In the genomic region with DNA sequence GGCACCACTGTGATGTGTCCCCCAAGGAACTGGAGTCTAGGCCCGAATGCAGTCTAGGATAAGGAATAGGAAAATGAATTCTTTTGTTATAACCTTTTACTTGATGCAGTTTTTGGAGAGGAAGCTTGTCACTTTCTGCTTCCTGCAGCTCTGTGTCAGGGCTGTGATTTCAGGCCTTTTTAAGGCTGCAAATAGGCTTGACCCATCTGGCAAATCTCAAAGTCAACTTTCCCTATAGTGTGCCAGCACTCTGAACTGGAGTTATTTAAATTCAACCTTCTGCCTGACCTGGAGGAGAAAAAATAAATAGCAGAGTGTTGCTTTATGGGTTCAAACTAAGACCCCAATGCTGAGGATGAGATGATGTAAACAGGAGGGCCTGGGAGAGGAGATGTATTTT, we compare ENCODE assay signal across 33 cellular contexts.
"Had no signal": no experiment of that assay in that cellular context is flagged by ENCODE, and none has a peak within 500 bp of the region (broad histone marks: within the 10 kb centered on the region; RNA-seq: fewer than 3 reads in every experiment).

No MANE protein-coding gene starts in this region.

- H3K4me3 Mint-ChIP-seq: activated B cell treated with CpG ODN at 0.5 μM for 24 hours; activated CD4-positive, alpha-beta memory T cell treated with anti-CD3 and anti-CD28 coated beads for 36 hours; activated CD4-positive, alpha-beta T cell treated with anti-CD3 and anti-CD28 coated beads, Interleukin-2, amount 10 ng/mL, durations not matched to agents 24 days and 14 days; activated CD8-positive, alpha-beta memory T cell treated with anti-CD3 and anti-CD28 coated beads, Interleukin-2, amount 10 ng/mL, durations not matched to agents 7 days and 5 days; activated CD8-positive, alpha-beta T cell treated with anti-CD3 and anti-CD28 coated beads, Interleukin-2, amount 10 ng/mL, durations not matched to agents 7 days and 5 days; activated naive CD4-positive, alpha-beta T cell treated with anti-CD3 and anti-CD28 coated beads for 36 hours; activated naive CD4-positive, alpha-beta T cell treated with anti-CD3 and anti-CD28 coated beads, Interleukin-2, amount 50 U/mL, for 24 hours; activated naive CD8-positive, alpha-beta T cell treated with anti-CD3 and anti-CD28 coated beads for 36 hours; activated naive CD8-positive, alpha-beta T cell treated with anti-CD3 and anti-CD28 coated beads, Interleukin-2, amount 50 U/mL, for 24 hours; activated T-helper 1 cell treated with anti-CD3 and anti-CD28 coated beads, Interleukin-12 subunit alpha, Interleukin-12 subunit beta, Interleukin-2, Interleukin-4 antibody, amounts not matched to agents 30 ng/mL and 10 ng/mL and 1 ng/mL, durations not matched to agents 14 hours and 24 hours and 36 hours; central memory CD8-positive, alpha-beta T cell; dendritic cell treated with granulocyte-macrophage colony-stimulating factor and Interleukin-4, amounts not matched to agents 40 ng/mL and 50 ng/mL, for 4 days; endodermal cell; T-helper 17 cell; T-helper 2 cell treated with Interferon-gamma antibody and Interleukin-4, amounts not matched to agents 5 μg/mL and 100 μg/mL, for 36 hours had no signal

- H3K27ac Mint-ChIP-seq: activated B cell treated with CpG ODN at 0.5 μM for 24 hours; activated CD4-positive, alpha-beta memory T cell treated with anti-CD3 and anti-CD28 coated beads for 36 hours; activated CD4-positive, alpha-beta T cell treated with anti-CD3 and anti-CD28 coated beads, Interleukin-2, amount 10 ng/mL, durations not matched to agents 24 days and 14 days; activated CD8-positive, alpha-beta memory T cell treated with anti-CD3 and anti-CD28 coated beads, Interleukin-2, amount 10 ng/mL, durations not matched to agents 7 days and 5 days; activated CD8-positive, alpha-beta T cell treated with anti-CD3 and anti-CD28 coated beads, Interleukin-2, amount 10 ng/mL, durations not matched to agents 7 days and 5 days; activated naive CD4-positive, alpha-beta T cell treated with anti-CD3 and anti-CD28 coated beads for 36 hours; activated naive CD4-positive, alpha-beta T cell treated with anti-CD3 and anti-CD28 coated beads, Interleukin-2, amount 50 U/mL, for 24 hours; activated naive CD8-positive, alpha-beta T cell treated with anti-CD3 and anti-CD28 coated beads for 36 hours; activated naive CD8-positive, alpha-beta T cell treated with anti-CD3 and anti-CD28 coated beads, Interleukin-2, amount 50 U/mL, for 24 hours; activated T-helper 1 cell treated with anti-CD3 and anti-CD28 coated beads, Interleukin-12 subunit alpha, Interleukin-12 subunit beta, Interleukin-2, Interleukin-4 antibody, amounts not matched to agents 30 ng/mL and 10 ng/mL and 1 ng/mL, durations not matched to agents 14 hours and 24 hours and 36 hours; activated T-helper 2 cell treated with anti-CD3 and anti-CD28 coated beads, Interferon-gamma antibody, Interleukin-2, Interleukin-4, amounts not matched to agents 10 μg/mL and 5 μg/mL and 100 μg/mL, durations not matched to agents 14 hours and 24 hours and 36 hours; dendritic cell treated with granulocyte-macrophage colony-stimulating factor and Interleukin-4, amounts not matched to agents 40 ng/mL and 50 ng/mL, for 4 days; endodermal cell; T-helper 17 cell; T-helper 2 cell treated with Interferon-gamma antibody and Interleukin-4, amounts not matched to agents 5 μg/mL and 100 μg/mL, for 36 hours had no signal

- DNase-seq: activated B cell treated with CpG ODN at 0.5 μM for 24 hours; activated CD4-positive, alpha-beta memory T cell treated with anti-CD3 and anti-CD28 coated beads for 36 hours; activated CD4-positive, alpha-beta T cell treated with anti-CD3 and anti-CD28 coated beads, Interleukin-2, amount 10 ng/mL, durations not matched to agents 24 days and 14 days; activated CD8-positive, alpha-beta memory T cell treated with anti-CD3 and anti-CD28 coated beads, Interleukin-2, amount 10 ng/mL, durations not matched to agents 7 days and 5 days; activated CD8-positive, alpha-beta memory T cell treated with anti-CD3 and anti-CD28 coated beads, Interleukin-2, amount 50 U/mL, for 4 hours; activated CD8-positive, alpha-beta T cell treated with anti-CD3 and anti-CD28 coated beads, Interleukin-2, amount 10 ng/mL, durations not matched to agents 7 days and 5 days; activated effector memory CD4-positive, alpha-beta T cell treated with anti-CD3 and anti-CD28 coated beads, Interleukin-2, amount 50 U/mL, for 16 hours; activated naive CD4-positive, alpha-beta T cell treated with anti-CD3 and anti-CD28 coated beads for 36 hours; activated naive CD8-positive, alpha-beta T cell treated with anti-CD3 and anti-CD28 coated beads for 36 hours; activated naive CD8-positive, alpha-beta T cell treated with anti-CD3 and anti-CD28 coated beads, Interleukin-2, amount 50 U/mL, for 24 hours; activated T-cell treated with anti-CD3 and anti-CD28 coated beads, Interleukin-2, amount 50 U/mL, for 1 hour; activated T-cell treated with anti-CD3 and anti-CD28 coated beads, Interleukin-2, amount 50 U/mL, for 48 hours; adrenal gland; amygdala; aorta; body of pancreas; dorsolateral prefrontal cortex; effector memory CD4-positive, alpha-beta T cell; endodermal cell; foreskin fibroblast; T-helper 1 cell; T-helper 17 cell; T1000; WERI-Rb-1 had no signal

- H3K27me3 Mint-ChIP-seq: activated CD4-positive, alpha-beta T cell treated with anti-CD3 and anti-CD28 coated beads, Interleukin-2, amount 10 ng/mL, durations not matched to agents 24 days and 14 days; activated CD8-positive, alpha-beta memory T cell treated with anti-CD3 and anti-CD28 coated beads, Interleukin-2, amount 10 ng/mL, durations not matched to agents 7 days and 5 days; activated naive CD4-positive, alpha-beta T cell treated with anti-CD3 and anti-CD28 coated beads, Interleukin-2, amount 50 U/mL, for 24 hours; activated naive CD8-positive, alpha-beta T cell treated with anti-CD3 and anti-CD28 coated beads, Interleukin-2, amount 50 U/mL, for 24 hours; central memory CD8-positive, alpha-beta T cell; dendritic cell treated with granulocyte-macrophage colony-stimulating factor and Interleukin-4, amounts not matched to agents 40 ng/mL and 50 ng/mL, for 4 days; T-helper 17 cell had no signal

- H3K27ac ChIP-seq: adrenal gland, body of pancreas, coronary artery, dorsolateral prefrontal cortex, WERI-Rb-1 had no signal

- H3K36me3 ChIP-seq: adrenal gland, WERI-Rb-1 had no signal

- H3K9me3 Mint-ChIP-seq: activated B cell treated with CpG ODN at 0.5 μM for 24 hours; activated CD4-positive, alpha-beta memory T cell treated with anti-CD3 and anti-CD28 coated beads for 36 hours; activated naive CD4-positive, alpha-beta T cell treated with anti-CD3 and anti-CD28 coated beads for 36 hours; activated naive CD4-positive, alpha-beta T cell treated with anti-CD3 and anti-CD28 coated beads, Interleukin-2, amount 50 U/mL, for 24 hours; activated naive CD8-positive, alpha-beta T cell treated with anti-CD3 and anti-CD28 coated beads for 36 hours; central memory CD8-positive, alpha-beta T cell; dendritic cell treated with granulocyte-macrophage colony-stimulating factor and Interleukin-4, amounts not matched to agents 40 ng/mL and 50 ng/mL, for 4 days had no signal

- H3K27me3 ChIP-seq: adrenal gland, body of pancreas, dorsolateral prefrontal cortex had no signal

- ATAC-seq: activated CD4-positive, CD25-positive, alpha-beta regulatory T cell treated with anti-CD3 and anti-CD28 coated beads, Interleukin-2, amount 50 U/mL, for 24 hours; activated CD8-positive, alpha-beta memory T cell treated with anti-CD3 and anti-CD28 coated beads, Interleukin-2, amount 10 ng/mL, durations not matched to agents 7 days and 5 days; activated CD8-positive, alpha-beta T cell treated with anti-CD3 and anti-CD28 coated beads, Interleukin-2, amount 10 ng/mL, durations not matched to agents 7 days and 5 days; activated naive CD8-positive, alpha-beta T cell treated with anti-CD3 and anti-CD28 coated beads, Interleukin-2, amount 50 U/mL, for 24 hours; body of pancreas; esophagus mucosa; T-helper 17 cell had no signal

- H3K4me3 ChIP-seq: adrenal gland, body of pancreas, coronary artery, dorsolateral prefrontal cortex had no signal

- H3K4me1 Mint-ChIP-seq: activated B cell treated with CpG ODN at 0.5 μM for 24 hours; activated CD4-positive, alpha-beta T cell treated with anti-CD3 and anti-CD28 coated beads, Interleukin-2, amount 10 ng/mL, durations not matched to agents 24 days and 14 days; activated CD8-positive, alpha-beta memory T cell treated with anti-CD3 and anti-CD28 coated beads, Interleukin-2, amount 10 ng/mL, durations not matched to agents 7 days and 5 days; activated naive CD4-positive, alpha-beta T cell treated with anti-CD3 and anti-CD28 coated beads, Interleukin-2, amount 50 U/mL, for 24 hours; activated naive CD8-positive, alpha-beta T cell treated with anti-CD3 and anti-CD28 coated beads, Interleukin-2, amount 50 U/mL, for 24 hours; central memory CD8-positive, alpha-beta T cell; endodermal cell; T-helper 17 cell had no signal

- H3K9me3 ChIP-seq: adrenal gland, body of pancreas had no signal

- H3K4me1 ChIP-seq: adrenal gland, body of pancreas had no signal
